In genomic region chr9:128495804-128496417, GRCh38 we compare ENCODE assay signal across 2 cellular contexts.
TF ChIP-seq lines count a peak whose summit lies in the region.

No MANE protein-coding gene starts in this region.

TF ChIP-seq in GM23338, 12 proteins besides CTCF, POLR2A, EP300 and RAD21 (continued from another document):
- TF ChIP-seq POLR2AphosphoS5 (IDR thresholded peaks at IDR 0.05; ENCODE audit: low read depth), result no peak
- no peak for TF ChIP-seq ZNF331 (CRISPR knock-in tag; IDR thresholded peaks at IDR 0.05; ENCODE audit: low read depth)
- no peak for TF ChIP-seq CREB1 (CRISPR knock-in tag; IDR thresholded peaks at IDR 0.05; ENCODE audit: low read depth)
- no peak for TF ChIP-seq REST (IDR thresholded peaks at IDR 0.05; ENCODE audit: unreplicated experiment)
- TF ChIP-seq JUNB (IDR thresholded peaks at IDR 0.05; ENCODE audit: unreplicated experiment), result no peak
- no peak for TF ChIP-seq ZNF462 (CRISPR knock-in tag; IDR thresholded peaks at IDR 0.05)
- no peak for TF ChIP-seq ZNF114 (CRISPR knock-in tag; IDR thresholded peaks at IDR 0.05)

TF ChIP-seq in liver, 16 proteins besides CTCF, POLR2A, EP300 and RAD21 (continued from another document):
- TF ChIP-seq MAX (IDR thresholded peaks at IDR 0.05), result peak; percentile 34
- TF ChIP-seq ATF3 (IDR thresholded peaks at IDR 0.05), result no peak
- TF ChIP-seq REST (IDR thresholded peaks at IDR 0.05), result peak; percentile 36
- TF ChIP-seq FOXA2 (IDR thresholded peaks at IDR 0.05), result no peak
- peak in 1 of 2 donors; percentile 34 for TF ChIP-seq JUND (IDR thresholded peaks at IDR 0.05)
TF ChIP-seq in liver: peak in this region for 7.
